13 cellular contexts compared by ENCODE assay signal in genomic region chr9:89719202-89719601, GRCh38.
"Had no signal": no experiment of that assay in that cellular context is flagged by ENCODE, and none has a peak within 500 bp of the region (broad histone marks: within the 10 kb centered on the region; RNA-seq: fewer than 3 reads in every experiment).

No MANE protein-coding gene starts in this region.

- H3K27ac Mint-ChIP-seq: activated CD4-positive, alpha-beta memory T cell treated with anti-CD3 and anti-CD28 coated beads, Interleukin-2, amount 10 ng/mL, durations not matched to agents 7 days and 5 days; activated T-cell treated with anti-CD3 and anti-CD28 coated beads, Interleukin-2, amount 50 U/mL, for 72 hours had no signal

- H3K4me3 ChIP-seq: body of pancreas, esophagus muscularis mucosa, left lung, pancreas, transverse colon had no signal

- H3K4me3 Mint-ChIP-seq: activated CD4-positive, alpha-beta memory T cell treated with anti-CD3 and anti-CD28 coated beads, Interleukin-2, amount 10 ng/mL, durations not matched to agents 7 days and 5 days; activated T-cell treated with anti-CD3 and anti-CD28 coated beads, Interleukin-2, amount 50 U/mL, for 72 hours; stimulated activated naive B cell treated with anti-CD40 and anti-IgM and Interleukin-4, amounts not matched to agents 10 μg/mL and 1 μg/mL and 100 μg/mL, for 72 hours had no signal

- H3K27me3 Mint-ChIP-seq: activated CD4-positive, alpha-beta memory T cell treated with anti-CD3 and anti-CD28 coated beads, Interleukin-2, amount 10 ng/mL, durations not matched to agents 7 days and 5 days; stimulated activated naive B cell treated with anti-CD40 and anti-IgM and Interleukin-4, amounts not matched to agents 10 μg/mL and 1 μg/mL and 100 μg/mL, for 72 hours had no signal

- DNase-seq: activated CD4-positive, alpha-beta memory T cell treated with anti-CD3 and anti-CD28 coated beads, Interleukin-2, amount 10 ng/mL, durations not matched to agents 7 days and 5 days; activated CD4-positive, alpha-beta T cell treated with anti-CD3 and anti-CD28 coated beads for 1 hour; activated naive CD4-positive, alpha-beta T cell treated with Interleukin-2 at 50 U/mL for 16 hours; activated T-cell treated with anti-CD3 and anti-CD28 coated beads, Interleukin-2, amount 50 U/mL, for 72 hours; body of pancreas; foreskin fibroblast; left lung; pancreas; small intestine; stimulated activated naive B cell treated with anti-CD40 and anti-IgM and Interleukin-4, amounts not matched to agents 10 μg/mL and 1 μg/mL and 100 μg/mL, for 72 hours; substantia nigra; transverse colon had no signal

- H3K36me3 Mint-ChIP-seq: stimulated activated naive B cell treated with anti-CD40 and anti-IgM and Interleukin-4, amounts not matched to agents 10 μg/mL and 1 μg/mL and 100 μg/mL, for 72 hours had no signal

- ATAC-seq: activated T-cell treated with anti-CD3 and anti-CD28 coated beads, Interleukin-2, amount 50 U/mL, for 72 hours; left lung; stimulated activated naive B cell treated with anti-CD40 and anti-IgM and Interleukin-4, amounts not matched to agents 10 μg/mL and 1 μg/mL and 100 μg/mL, for 72 hours had no signal
